ENCODE assay signal across 8 cellular contexts in genomic region chr9:136439550-136440408, GRCh38. TPM values are rescaled to one million over a fixed set of nuclear protein-coding genes. Genes with fewer than 3 reads are reported as not detected.
DNase-seq lines count a peak whose midpoint lies in the region; ATAC-seq and TF ChIP-seq lines count a peak whose summit lies in the region.

Gene INPP5E, minus strand, starts transcription at chr9:136439845. Its CDS starts 426 bp downstream, at chr9:136439419.

- TF ChIP-seq CTCF in osteoblast (IDR thresholded peaks at IDR 0.05; ENCODE audit: extremely low read depth, low read depth, low read length) (peak; percentile 40), thoracic aorta (IDR thresholded peaks at IDR 0.05) (peak; percentile 55)

- peaks cover 49% of the 10 kb centered on the region for H3K36me3 ChIP-seq in osteoblast (ENCODE audit: insufficient read depth, low read length)
- H3K36me3 ChIP-seq in thoracic aorta: peaks cover 32% of the 10 kb centered on the region

- H3K4me1 ChIP-seq in osteoblast (ENCODE audit: insufficient read depth, low read length): peaks cover 27% of the 10 kb centered on the region
- peaks cover 19 to 32% of the 10 kb centered on the region in 2 donors for H3K4me1 ChIP-seq in thoracic aorta (ENCODE audit: control insufficient read depth in 1 of 2, low read depth in 2 of 2)

- DNase-seq in CMK (ENCODE audit: low read depth) (peak; percentile 38), HT-29 (ENCODE audit: low spot score) (peak; percentile 63), globus pallidus (ENCODE audit: low spot score) (peak; percentile 50), osteoblast (ENCODE audit: insufficient read length, low spot score, missing footprints) (peak; percentile 99), thoracic aorta (ENCODE audit: low spot score) (no peak)
- peak; percentile 85 for DNase-seq in activated naive CD4-positive, alpha-beta T cell treated with Interleukin-2 at 50 U/mL for 16 hours

- H3K79me2 ChIP-seq in osteoblast (ENCODE audit: insufficient read depth, low read length): peaks cover 48% of the 10 kb centered on the region

- H4K20me1 ChIP-seq in osteoblast (ENCODE audit: insufficient read depth, low read length): peaks cover 72% of the 10 kb centered on the region

- peak within 1 kb of the TSS; percentile 41 for H3K27ac ChIP-seq in osteoblast (ENCODE audit: low read depth, low read length)
- H3K27ac ChIP-seq in thoracic aorta: peak within 1 kb of the TSS in 1 of 2 donors; percentile 40

- no peak within 1 kb of the TSS for H2AFZ ChIP-seq in osteoblast (ENCODE audit: low read length)

- H3K9me3 ChIP-seq in osteoblast (ENCODE audit: low read depth, low read length) (no peaks in the 10 kb centered on the region), thoracic aorta (no peaks in the 10 kb centered on the region)

- ATAC-seq in GM19438 (IDR thresholded peaks at IDR 0.05; ENCODE audit: low read depth, unreplicated experiment) (peak; percentile 62), thoracic aorta (ENCODE audit: insufficient number of reproducible peaks, low FRiP score, low read depth) (peak; percentile 67)

- H3K4me2 ChIP-seq in osteoblast (ENCODE audit: insufficient read depth, low read length): peak within 1 kb of the TSS; percentile 81

- TF ChIP-seq POLR2A in Raji (IDR thresholded peaks at IDR 0.05; ENCODE audit: insufficient read depth, low read depth, low read length): peak; percentile 67

- H3K4me3 ChIP-seq in osteoblast (ENCODE audit: insufficient read depth, low read length): peak within 1 kb of the TSS; percentile 84
- H3K4me3 ChIP-seq in thoracic aorta: peak within 1 kb of the TSS; percentile 98

- no peaks in the 10 kb centered on the region for H3K27me3 ChIP-seq in osteoblast (ENCODE audit: insufficient read depth, low read length)
- H3K27me3 ChIP-seq in thoracic aorta (replicated peaks; ENCODE audit: insufficient read depth): no peaks in the 10 kb centered on the region

RNA-seq across cellular contexts. Expression of gene INPP5E, which starts in this region (rescaled TPM):
- total RNA-seq in HT-29 (2014; rRNA removed; shearing (Covaris generic)): 15.9 and 16.4 TPM in 2 replicates
- 7.4 and 8.3 TPM in 2 replicates for total RNA-seq in osteoblast
- total RNA-seq in thoracic aorta: 10 to 100 TPM; 11.9 to 12.5 TPM
